ENCODE assay signal across 8 cellular contexts in genomic region chr2:55047677-55048299, GRCh38. TPM values are rescaled to one million over a fixed set of nuclear protein-coding genes. Genes with fewer than 3 reads are reported as not detected.
A peak's percentile ranks its signal among the peaks of the same experiment; 100 is the strongest.
DNase-seq lines count a peak whose midpoint lies in the region; ATAC-seq and TF ChIP-seq lines count a peak whose summit lies in the region.

No MANE protein-coding gene starts in this region.

- H3K27me3 Mint-ChIP-seq in activated naive CD4-positive, alpha-beta T cell treated with anti-CD3 and anti-CD28 coated beads, Interleukin-2, amount 50 U/mL, for 24 hours, result no peaks in the 10 kb centered on the region
- no peaks in the 10 kb centered on the region for H3K27me3 Mint-ChIP-seq in memory B cell

- in situ Hi-C loops in Panc1 (cut with HindIII; ENCODE audit: low pct_unique_long_range_greater_than_20kb, low sequenced_read_pairs), result loop anchor here (25.0 kb wide), 1 partner anchor 115 kb away; no protein-coding TSS in a partner anchor

- H3K4me1 ChIP-seq in Panc1 (ENCODE audit: control insufficient read depth, insufficient read depth, low read length) (peaks cover 41% of the 10 kb centered on the region), upper lobe of right lung (peaks cover 37% of the 10 kb centered on the region)

- POLR2A ChIA-PET in Panc1 (lab: Charles Lee), result interaction anchor here (0.6 to 1.2 kb wide), 5 partner anchors 11 to 277 kb away, joined by 3 to 4 read pairs (median 3); no protein-coding TSS in a partner anchor

- H3K9me3 ChIP-seq in Panc1 (ENCODE audit: control insufficient read depth, insufficient read depth, low read depth, low read length), result no peaks in the 10 kb centered on the region
- H3K9me3 ChIP-seq in upper lobe of right lung, result no peaks in the 10 kb centered on the region

- H3K27me3 ChIP-seq in Panc1 (ENCODE audit: control insufficient read depth, insufficient read depth, low read length) (no peaks in the 10 kb centered on the region), upper lobe of right lung (no peaks in the 10 kb centered on the region)

- BruUV-seq in Panc1 (replicated peaks; lab: Mats Ljungman, UMichigan), result no TSS peak

- H3K4me3 Mint-ChIP-seq in activated naive CD4-positive, alpha-beta T cell treated with anti-CD3 and anti-CD28 coated beads, Interleukin-2, amount 50 U/mL, for 24 hours, result peak overlapping the region; percentile 95
- H3K4me3 Mint-ChIP-seq in memory B cell, result peak overlapping the region; percentile 81

- no peak for ATAC-seq in Panc1
- no peak for ATAC-seq in memory B cell (ENCODE audit: low read depth)
- ATAC-seq in upper lobe of right lung, result no peak
- ATAC-seq in GM19397 (IDR thresholded peaks at IDR 0.05; ENCODE audit: unreplicated experiment), result no peak
- no peak for ATAC-seq in GM21825 (IDR thresholded peaks at IDR 0.05; ENCODE audit: unreplicated experiment)

- DNase-seq in activated naive CD4-positive, alpha-beta T cell (lab: John Stamatoyannopoulos, UW), result no peak
- DNase-seq in Panc1 (ENCODE audit: low read depth, low spot score), result no peak
- peak; percentile 53 for DNase-seq in cerebellar cortex (ENCODE audit: low spot score)
- no peak for DNase-seq in memory B cell (ENCODE audit: low spot score in 2 of 2)
- no peak for DNase-seq in upper lobe of right lung

- no peaks in the 10 kb centered on the region for H3K9me3 Mint-ChIP-seq in activated naive CD4-positive, alpha-beta T cell treated with anti-CD3 and anti-CD28 coated beads, Interleukin-2, amount 50 U/mL, for 24 hours
- no peaks in the 10 kb centered on the region for H3K9me3 Mint-ChIP-seq in memory B cell

- no peak for TF ChIP-seq CTCF in Panc1 (IDR thresholded peaks at IDR 0.05)
- TF ChIP-seq CTCF in upper lobe of right lung (IDR thresholded peaks at IDR 0.05), result no peak

- CTCF ChIA-PET in Panc1 (lab: Charles Lee), result interaction anchor here (0.8 to 1.7 kb wide), 4 partner anchors 33 to 148 kb away, joined by 3 to 7 read pairs (median 5); no protein-coding TSS in a partner anchor

- intact Hi-C loops in Panc1 (cut with micrococcal nuclease; ENCODE audit: unreplicated experiment), result loop anchor here (2.0 to 5.0 kb wide), 2 partner anchors 35 to 121 kb away; no protein-coding TSS in a partner anchor
- intact Hi-C loops in upper lobe of right lung (cut with DNase I), result loop anchor here (10.0 kb wide), 1 partner anchor 117 kb away; no protein-coding TSS in a partner anchor

- H3K27ac Mint-ChIP-seq in activated naive CD4-positive, alpha-beta T cell treated with anti-CD3 and anti-CD28 coated beads, Interleukin-2, amount 50 U/mL, for 24 hours, result no peak overlapping the region
- H3K27ac Mint-ChIP-seq in memory B cell, result peak overlapping the region; percentile 70

- H3K36me3 Mint-ChIP-seq in activated naive CD4-positive, alpha-beta T cell treated with anti-CD3 and anti-CD28 coated beads, Interleukin-2, amount 50 U/mL, for 24 hours, result no peaks in the 10 kb centered on the region
- peaks cover 1% of the 10 kb centered on the region for H3K36me3 Mint-ChIP-seq in memory B cell

- H3K27ac ChIP-seq in Panc1 (ENCODE audit: low read length), result peak overlapping the region; percentile 92
- peak overlapping the region; percentile 95 for H3K27ac ChIP-seq in upper lobe of right lung

- H3K4me3 ChIP-seq in Panc1 (ENCODE audit: low read depth in 2 of 2, low read length in 2 of 2) (peak overlapping the region; percentile 65 to 84), upper lobe of right lung (peak overlapping the region; percentile 91)

- peaks cover 66% of the 10 kb centered on the region for H3K4me1 Mint-ChIP-seq in activated naive CD4-positive, alpha-beta T cell treated with anti-CD3 and anti-CD28 coated beads, Interleukin-2, amount 50 U/mL, for 24 hours
- peaks cover 38% of the 10 kb centered on the region for H3K4me1 Mint-ChIP-seq in memory B cell

- H3K36me3 ChIP-seq in Panc1 (ENCODE audit: control insufficient read depth, insufficient read depth, low read length) (peaks cover 6% of the 10 kb centered on the region), upper lobe of right lung (no peaks in the 10 kb centered on the region)

RNA-seq across cellular contexts. Expression of gene RTN4, which starts 2.5 kb away (rescaled TPM):
- total RNA-seq in Panc1 (2021; ENCODE audit: unreplicated experiment), result 513 TPM
- 447 TPM for polyA plus RNA-seq in Panc1 (2012; ENCODE audit: insufficient read length)
- 275 TPM for total RNA-seq in upper lobe of right lung
